ENCODE assay signal across 11 cellular contexts in genomic region chr2:200786826-200787225, GRCh38. TPM values are rescaled to one million over a fixed set of nuclear protein-coding genes. Genes with fewer than 3 reads are reported as not detected.
A peak's percentile ranks its signal among the peaks of the same experiment; 100 is the strongest.
DNase-seq lines count a peak whose midpoint lies in the region; ATAC-seq and TF ChIP-seq lines count a peak whose summit lies in the region.
"Had no signal": no experiment of that assay in that cellular context is flagged by ENCODE, and none has a peak within 500 bp of the region (broad histone marks: within the 10 kb centered on the region; RNA-seq: fewer than 3 reads in every experiment).

No MANE protein-coding gene starts in this region.

- DNase-seq in Right ventricle myocardium superior (no peak), right cardiac atrium (no peak), glomerular endothelial cell (ENCODE audit: extremely low read depth, low read depth, low spot score) (peak; percentile 84), vagina (ENCODE audit: extremely low spot score in 2 of 2) (no peak), NCI-H2081 treated with DMSO at 0.1 percent for 48 hours (lab: John Stamatoyannopoulos, UW) (no peak)
- no peak for DNase-seq in stimulated activated CD4-positive, alpha-beta T cell treated with anti-CD3 and anti-CD28 coated beads, Interleukin-1b, Interleukin-23, amount 100 ng/mL, for 48 hours
- DNase-seq: BE2C; central memory CD4-positive, alpha-beta T cell had no signal

- H3K27me3 ChIP-seq in right cardiac atrium (ENCODE audit: control insufficient read depth, insufficient read depth), result no peaks in the 10 kb centered on the region
- H3K27me3 ChIP-seq in vagina, result no peaks in the 10 kb centered on the region
- H3K27me3 ChIP-seq: BE2C had no signal

- intact Hi-C loops in Right ventricle myocardium superior (cut with DNase I), result no loop called here
- intact Hi-C loops in right cardiac atrium (cut with DNase I), result no loop called here
- intact Hi-C loops in vagina (cut with DNase I), result no loop called here

- H3K4me3 ChIP-seq in right cardiac atrium (ENCODE audit: low read length) (no peak overlapping the region), vagina (no peak overlapping the region)
- H3K4me3 ChIP-seq: GM12878 had no signal

- no peaks in the 10 kb centered on the region for H3K36me3 ChIP-seq in vagina
- H3K36me3 ChIP-seq: BE2C had no signal

- H3K9me3 Mint-ChIP-seq in activated T-helper 17 cell treated with anti-CD3 and anti-CD28 coated beads, Interleukin-2, amount 50 U/mL, for 72 hours, result no peaks in the 10 kb centered on the region

- no peak for TF ChIP-seq POLR2A in vagina (IDR thresholded peaks at IDR 0.05)

- H3K4me1 ChIP-seq in right cardiac atrium (ENCODE audit: control insufficient read depth, insufficient read depth, low read length) (peaks cover 2% of the 10 kb centered on the region), vagina (peaks cover 27% of the 10 kb centered on the region)
- H3K4me1 ChIP-seq: BE2C had no signal

- H3K9me3 ChIP-seq in right cardiac atrium (ENCODE audit: control insufficient read depth, low read length) (no peaks in the 10 kb centered on the region), vagina (no peaks in the 10 kb centered on the region)
- H3K9me3 ChIP-seq: BE2C had no signal

- 48% methylated on average over 3 of the region's 3 CpGs for WGBS in right cardiac atrium

- H3K27ac Mint-ChIP-seq in activated T-helper 17 cell treated with anti-CD3 and anti-CD28 coated beads, Interleukin-2, amount 50 U/mL, for 72 hours, result peak overlapping the region; percentile 74

- ATAC-seq in Right ventricle myocardium superior (ENCODE audit: poor library complexity) (peak; percentile 23), right cardiac atrium (no peak), HG03097 (IDR thresholded peaks at IDR 0.05; ENCODE audit: low FRiP score, unreplicated experiment) (no peak)
- ATAC-seq in activated T-helper 17 cell treated with anti-CD3 and anti-CD28 coated beads, Interleukin-2, amount 50 U/mL, for 72 hours (replicated peaks), result peak; percentile 55
- ATAC-seq: GM12878 had no signal

- H3K4me3 Mint-ChIP-seq in activated T-helper 17 cell treated with anti-CD3 and anti-CD28 coated beads, Interleukin-2, amount 50 U/mL, for 72 hours, result peak overlapping the region; percentile 22

- H3K27me3 Mint-ChIP-seq in activated T-helper 17 cell treated with anti-CD3 and anti-CD28 coated beads, Interleukin-2, amount 50 U/mL, for 72 hours, result peaks cover 9% of the 10 kb centered on the region

- no peak for TF ChIP-seq CTCF in vagina (IDR thresholded peaks at IDR 0.05)

- no peaks in the 10 kb centered on the region for H3K36me3 Mint-ChIP-seq in activated T-helper 17 cell treated with anti-CD3 and anti-CD28 coated beads, Interleukin-2, amount 50 U/mL, for 72 hours (ENCODE audit: low read depth)

- H3K27ac ChIP-seq in right cardiac atrium (ENCODE audit: low read length), result no peak overlapping the region
- H3K27ac ChIP-seq in vagina, result peak overlapping the region; percentile 53

- peaks cover 12% of the 10 kb centered on the region for H3K4me1 Mint-ChIP-seq in activated T-helper 17 cell treated with anti-CD3 and anti-CD28 coated beads, Interleukin-2, amount 50 U/mL, for 72 hours

RNA-seq across cellular contexts. Expression of gene BZW1, which starts 24.9 kb away (rescaled TPM):
- 72.2 TPM for total RNA-seq in Right ventricle myocardium superior
- 100 to 1,000 TPM in 2 of 4 donors, 10 to 100 TPM in 2; 83.7 to 173 (median 100.0) TPM for total RNA-seq in right cardiac atrium
- 32.2 TPM for polyA plus RNA-seq in right cardiac atrium
- total RNA-seq in activated T-helper 17 cell treated with anti-CD3 and anti-CD28 coated beads, Interleukin-2, amount 50 U/mL, for 72 hours, result 100 to 1,000 TPM; 365 to 482 TPM
- total RNA-seq in glomerular endothelial cell, result 290 and 409 TPM in 2 replicates
- 128 TPM for total RNA-seq in vagina

Comparison
In these comparisons a context has a peak if more than half of its experiments do, and no peak if none do; other contexts are left out.
1. ATAC-seq: peak in Right ventricle myocardium superior (single experiment) and activated T-helper 17 cell treated with anti-CD3 and anti-CD28 coated beads, Interleukin-2, amount 50 U/mL, for 72 hours (single experiment); none in right cardiac atrium (0 of 2) and HG03097 (single experiment).